1 cellular context compared by ENCODE assay signal in the genomic region with DNA sequence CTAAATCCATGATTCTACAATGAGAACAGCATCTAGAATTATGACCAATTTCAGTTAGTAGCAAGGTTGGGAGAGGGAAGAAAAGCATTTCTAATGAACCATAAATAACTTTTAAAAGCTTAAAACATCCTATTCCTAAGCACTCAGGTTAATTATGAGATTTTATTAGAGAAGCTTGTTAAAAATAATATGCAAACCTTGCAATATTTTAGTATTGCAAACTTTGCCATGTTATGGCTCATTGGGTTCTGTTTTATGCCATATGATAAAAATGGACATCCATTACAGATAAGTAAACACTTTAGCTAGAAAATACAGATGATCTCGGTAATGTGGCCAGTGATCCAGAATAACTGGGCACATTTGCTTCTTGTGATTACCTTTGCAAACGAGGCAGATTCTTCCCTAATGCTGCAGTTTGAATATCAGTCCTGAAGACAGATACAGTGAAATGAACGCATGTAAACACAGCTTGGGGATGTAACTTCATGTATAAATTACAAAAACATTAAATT.
TF ChIP-seq lines count a peak whose summit lies in the region.

No MANE protein-coding gene starts in this region.

TF ChIP-seq in H1, 55 proteins besides CTCF, POLR2A, EP300 and RAD21:
- no peak for TF ChIP-seq YY1 (IDR thresholded peaks at IDR 0.05; ENCODE audit: low read depth, low read length)
- TF ChIP-seq MAFK (IDR thresholded peaks at IDR 0.05; ENCODE audit: low read depth, low read length), result peak; percentile 9; the same call in 1 of the 2 replicates
